In the genomic region with DNA sequence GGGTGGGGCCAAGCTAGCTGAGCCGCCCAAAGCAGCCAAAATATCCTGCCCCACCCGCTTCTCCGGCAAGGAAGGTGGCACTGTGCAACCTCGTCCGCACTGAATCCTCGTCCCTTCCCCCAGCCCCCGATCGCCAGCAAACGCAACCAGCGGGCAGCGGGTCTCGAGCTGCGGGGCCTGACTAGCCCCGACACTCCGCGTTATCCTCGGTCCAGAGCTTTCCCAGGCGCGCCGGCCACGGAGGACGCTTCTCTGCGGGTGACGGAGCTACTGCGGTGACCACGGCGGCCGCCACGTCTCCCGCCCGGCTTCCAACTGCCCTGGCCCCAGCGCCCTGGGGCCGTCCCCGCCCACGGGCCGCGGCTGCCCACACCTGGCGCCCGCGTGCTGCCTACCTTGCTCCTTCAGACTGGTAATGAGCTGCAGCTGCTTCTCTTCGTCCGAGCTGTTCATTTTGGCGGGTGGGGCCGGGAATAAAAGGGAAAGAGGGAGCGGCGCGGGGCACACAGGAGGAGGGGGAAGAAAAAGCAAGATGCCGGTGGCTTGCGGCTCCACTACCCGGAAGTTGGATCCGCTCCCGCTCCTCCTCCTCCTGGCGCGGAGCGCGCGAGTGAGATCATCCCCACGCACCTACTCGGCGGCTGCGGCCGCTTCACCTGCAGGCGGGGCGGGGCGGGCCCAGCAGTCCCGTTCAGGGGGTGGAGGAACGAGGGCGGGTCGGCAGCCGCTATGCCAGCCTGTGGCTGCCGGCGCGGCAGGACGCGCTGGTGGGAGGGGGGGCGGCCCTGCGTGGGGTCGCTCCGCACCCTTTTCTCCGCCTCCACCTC, we compare ENCODE assay signal across 9 cellular contexts. TPM values are rescaled to one million over a fixed set of nuclear protein-coding genes. Genes with fewer than 3 reads are reported as not detected.
DNase-seq lines count a peak whose midpoint lies in the region; ATAC-seq lines count a peak whose summit lies in the region.
"Had no signal": no experiment of that assay in that cellular context is flagged by ENCODE, and none has a peak within 500 bp of the region (broad histone marks: within the 10 kb centered on the region; RNA-seq: fewer than 3 reads in every experiment).

SHTN1 (minus strand) TSS at position 561 of the 827 bp plus-strand sequence; CDS start at position 453, 108 bp downstream.

- CTCF ChIA-PET in activated CD8-positive, alpha-beta memory T cell treated with anti-CD3 and anti-CD28 coated beads, Interleukin-2, amount 10 ng/mL, durations not matched to agents 7 days and 5 days (lab: Charles Lee): no interaction called here

- H3K9me3 Mint-ChIP-seq in activated CD8-positive, alpha-beta memory T cell treated with anti-CD3 and anti-CD28 coated beads, Interleukin-2, amount 10 ng/mL, durations not matched to agents 7 days and 5 days (ENCODE audit: low read depth): no peaks in the 10 kb centered on the region
- H3K9me3 Mint-ChIP-seq in stimulated activated naive CD8-positive, alpha-beta T cell treated with anti-CD3 and anti-CD28 coated beads, Interleukin-15, amount 100 ng/mL, for 72 hours: no peaks in the 10 kb centered on the region

- H3K4me1 ChIP-seq in mesodermal cell (ENCODE audit: control insufficient read depth, insufficient read depth, low read length, poor library complexity, severe bottlenecking): peaks cover 7% of the 10 kb centered on the region

- 0 to 1% methylated on average over 30 to 32 of the region's 80 CpGs for WGBS in mesodermal cell (ENCODE audit: insufficient coverage in 2 of 2), 2 experiments

- peaks cover 34% of the 10 kb centered on the region for H3K27me3 Mint-ChIP-seq in activated CD8-positive, alpha-beta memory T cell treated with anti-CD3 and anti-CD28 coated beads, Interleukin-2, amount 10 ng/mL, durations not matched to agents 7 days and 5 days
- H3K27me3 Mint-ChIP-seq in stimulated activated naive CD8-positive, alpha-beta T cell treated with anti-CD3 and anti-CD28 coated beads, Interleukin-15, amount 100 ng/mL, for 72 hours: peaks cover 36% of the 10 kb centered on the region

- H3K36me3 Mint-ChIP-seq in activated CD8-positive, alpha-beta memory T cell treated with anti-CD3 and anti-CD28 coated beads, Interleukin-2, amount 10 ng/mL, durations not matched to agents 7 days and 5 days: peaks cover 2% of the 10 kb centered on the region

- H3K27ac ChIP-seq in epithelial cell of prostate: peak within 1 kb of the TSS; percentile 68
- peak within 1 kb of the TSS; percentile 41 for H3K27ac ChIP-seq in mesodermal cell (ENCODE audit: low read depth, low read length, severe bottlenecking)

- H3K4me3 ChIP-seq in mesodermal cell (ENCODE audit: extremely low read depth, insufficient read depth, low read length, poor library complexity, severe bottlenecking): peak within 1 kb of the TSS; percentile 82

- H3K36me3 ChIP-seq in mesodermal cell (ENCODE audit: control insufficient read depth, insufficient read depth, low read length): no peaks in the 10 kb centered on the region

- peak within 1 kb of the TSS; percentile 47 for H3K4me3 Mint-ChIP-seq in activated CD8-positive, alpha-beta memory T cell treated with anti-CD3 and anti-CD28 coated beads, Interleukin-2, amount 10 ng/mL, durations not matched to agents 7 days and 5 days
- peak within 1 kb of the TSS; percentile 79 to 83 for H3K4me3 Mint-ChIP-seq in stimulated activated naive CD8-positive, alpha-beta T cell treated with anti-CD3 and anti-CD28 coated beads, Interleukin-15, amount 100 ng/mL, for 72 hours

- no peak within 1 kb of the TSS for H3K27ac Mint-ChIP-seq in activated CD8-positive, alpha-beta memory T cell treated with anti-CD3 and anti-CD28 coated beads, Interleukin-2, amount 10 ng/mL, durations not matched to agents 7 days and 5 days
- no peak within 1 kb of the TSS for H3K27ac Mint-ChIP-seq in stimulated activated naive CD8-positive, alpha-beta T cell treated with anti-CD3 and anti-CD28 coated beads, Interleukin-15, amount 100 ng/mL, for 72 hours

- H3K4me1 Mint-ChIP-seq in activated CD8-positive, alpha-beta memory T cell treated with anti-CD3 and anti-CD28 coated beads, Interleukin-2, amount 10 ng/mL, durations not matched to agents 7 days and 5 days: peaks cover 2% of the 10 kb centered on the region
- peaks cover 13% of the 10 kb centered on the region for H3K4me1 Mint-ChIP-seq in stimulated activated naive CD8-positive, alpha-beta T cell treated with anti-CD3 and anti-CD28 coated beads, Interleukin-15, amount 100 ng/mL, for 72 hours

- no peak for DNase-seq in activated CD8-positive, alpha-beta memory T cell treated with anti-CD3 and anti-CD28 coated beads, Interleukin-2, amount 10 ng/mL, durations not matched to agents 7 days and 5 days
- DNase-seq in activated CD8-positive, alpha-beta memory T cell treated with anti-CD3 and anti-CD28 coated beads for 24 hours: no peak
- DNase-seq in NCI-H2171 treated with DMSO at 0.1 percent for 48 hours (lab: John Stamatoyannopoulos, UW) (peak; percentile 75), epithelial cell of prostate (ENCODE audit: low read depth, low spot score) (peak; percentile 31)
- DNase-seq in activated CD4-positive, alpha-beta T cell treated with anti-CD3 and anti-CD28 coated beads for 4 hours: peak; percentile 3 to 4
- DNase-seq in stimulated activated naive CD8-positive, alpha-beta T cell treated with anti-CD3 and anti-CD28 coated beads, Interleukin-15, amount 100 ng/mL, for 72 hours: peak; percentile 6 to 11
- DNase-seq: DND-41 had no signal

- H3K9me3 ChIP-seq in mesodermal cell (ENCODE audit: control insufficient read depth, low read length): no peaks in the 10 kb centered on the region

- peak; percentile 51 for ATAC-seq in activated CD8-positive, alpha-beta memory T cell treated with anti-CD3 and anti-CD28 coated beads, Interleukin-2, amount 10 ng/mL, durations not matched to agents 7 days and 5 days
- ATAC-seq in HG02981 (IDR thresholded peaks at IDR 0.05; ENCODE audit: unreplicated experiment): peak; percentile 52
- ATAC-seq in stimulated activated naive CD8-positive, alpha-beta T cell treated with anti-CD3 and anti-CD28 coated beads, Interleukin-15, amount 100 ng/mL, for 72 hours: peak; percentile 70

RNA-seq across cellular contexts. Expression of gene SHTN1, which starts in this region (rescaled TPM):
- not detected for total RNA-seq in activated CD8-positive, alpha-beta memory T cell treated with anti-CD3 and anti-CD28 coated beads, Interleukin-2, amount 10 ng/mL, durations not matched to agents 7 days and 5 days
- polyA plus RNA-seq in mesodermal cell (2013, experiment 1 of 2): 25.2 TPM
- polyA plus RNA-seq in mesodermal cell (2013, experiment 2 of 2): 31.1 TPM

Comparison
In these comparisons a context has a peak if more than half of its experiments do, and no peak if none do; other contexts are left out.
1. Peak in ATAC-seq in activated CD8-positive, alpha-beta memory T cell treated with anti-CD3 and anti-CD28 coated beads, Interleukin-2, amount 10 ng/mL, durations not matched to agents 7 days and 5 days; RNA of the gene not detected or under 1 TPM.
2. DNase-seq: peak in NCI-H2171 treated with DMSO at 0.1 percent for 48 hours (single experiment), activated CD4-positive, alpha-beta T cell treated with anti-CD3 and anti-CD28 coated beads for 4 hours (2 of 2), epithelial cell of prostate (single experiment) and stimulated activated naive CD8-positive, alpha-beta T cell treated with anti-CD3 and anti-CD28 coated beads, Interleukin-15, amount 100 ng/mL, for 72 hours (2 of 2); none in activated CD8-positive, alpha-beta memory T cell treated with anti-CD3 and anti-CD28 coated beads, Interleukin-2, amount 10 ng/mL, durations not matched to agents 7 days and 5 days (single experiment) and activated CD8-positive, alpha-beta memory T cell treated with anti-CD3 and anti-CD28 coated beads for 24 hours (single experiment).
3. Peak in every context shown above with its lines, with median percentiles within 50 percentile points of each other: ATAC-seq.